ENCODE assay signal across 39 cellular contexts in the genomic region with DNA sequence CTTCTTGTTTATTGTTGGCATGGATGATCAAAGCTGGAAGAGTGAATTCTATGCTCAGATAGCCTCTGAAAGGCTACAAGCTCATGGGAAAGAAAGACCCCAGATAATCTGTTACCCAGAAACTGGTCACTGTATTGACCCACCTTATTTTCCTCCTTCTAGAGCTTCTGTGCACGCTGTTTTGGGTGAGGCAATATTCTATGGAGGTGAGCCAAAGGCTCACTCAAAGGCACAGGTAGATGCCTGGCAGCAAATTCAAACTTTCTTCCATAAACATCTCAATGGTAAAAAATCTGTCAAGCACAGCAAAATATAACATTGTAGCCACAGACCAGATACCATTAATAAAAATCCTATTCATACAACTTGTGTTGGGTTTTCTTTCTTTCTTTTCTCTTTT. TPM values are rescaled to one million over a fixed set of nuclear protein-coding genes. Genes with fewer than 3 reads are reported as not detected.
"Had no signal": no experiment of that assay in that cellular context is flagged by ENCODE, and none has a peak within 500 bp of the region (broad histone marks: within the 10 kb centered on the region; RNA-seq: fewer than 3 reads in every experiment).

No MANE protein-coding gene starts in this region.

- H3K36me3 ChIP-seq: MG63 had no signal

- DNase-seq: Karpas-422, Kasumi-1, MG63, MM.1S, MV-4-11, NCI-H1048, NCI-H1092, NCI-H1092 treated with DMSO at 0.1 percent for 48 hours, NCI-H1105, NCI-H1105 treated with DMSO at 0.1 percent for 48 hours, NCI-H1417, NCI-H1417 treated with DMSO at 0.1 percent for 48 hours, NCI-H1436, NCI-H1436 treated with DMSO at 0.1 percent for 48 hours, NCI-H146, NCI-H1694, NCI-H1694 treated with DMSO at 0.1 percent for 48 hours, NCI-H187, NCI-H187 treated with DMSO at 0.1 percent for 48 hours, NCI-H1930, NCI-H2029, NCI-H2029 treated with DMSO at 0.1 percent for 48 hours, NCI-H2081, NCI-H2081 treated with DMSO at 0.1 percent for 48 hours, NCI-H2107, NCI-H2171, NCI-H2171 treated with DMSO at 0.1 percent for 48 hours, NCI-H2227 treated with DMSO at 0.1 percent for 48 hours, NCI-H226, NCI-H345, NCI-H446, NCI-H446 treated with DMSO at 0.1 percent for 48 hours, NCI-H510A, NCI-H510A treated with DMSO at 0.1 percent for 48 hours, NCI-H524 had no signal

- H3K4me3 ChIP-seq: MG63 had no signal

- H3K9me3 ChIP-seq: MG63 had no signal

- H3K27me3 ChIP-seq: MG63 had no signal

RNA-seq across cellular contexts. Expression of gene ACOT6, which starts 7.2 kb away (rescaled TPM):
- total RNA-seq: LHCN-M2, M059J, MCF 10A, NCI-H460 had no signal

RNA-seq across cellular contexts. Expression of gene ACOT4, which starts 27.9 kb away (rescaled TPM):
- total RNA-seq: MCF 10A had no signal
